Comparison of ENCODE assay signal across 8 cellular contexts in genomic region chr9:3467593-3468219, GRCh38. TPM values are rescaled to one million over a fixed set of nuclear protein-coding genes. Genes with fewer than 3 reads are reported as not detected.
DNase-seq lines count a peak whose midpoint lies in the region; ATAC-seq, FAIRE-seq and TF ChIP-seq lines count a peak whose summit lies in the region.

No MANE protein-coding gene starts in this region.

- H3K27me3 ChIP-seq in esophagus squamous epithelium = no peaks in the 10 kb centered on the region

- 50 to 52% methylated on average over 4 of the region's 4 CpGs for WGBS in esophagus squamous epithelium, 2 donors

- peak; percentile 77 for FAIRE-seq in D721Med (lab: Jason Lieb, UNC)

- no peaks in the 10 kb centered on the region for H3K9me3 ChIP-seq in esophagus squamous epithelium

- peak; percentile 98 for TF ChIP-seq CTCF in D721Med (IDR thresholded peaks at IDR 0.05; ENCODE audit: insufficient read depth, missing control alignments)
- TF ChIP-seq CTCF in esophagus squamous epithelium (IDR thresholded peaks at IDR 0.05) = peak in 5 of 6 experiments; percentile 51 to 79 (median 61)
- TF ChIP-seq CTCF in nephron progenitor cell (IDR thresholded peaks at IDR 0.05) = peak; percentile 64

- peaks cover 33% of the 10 kb centered on the region for H3K36me3 Mint-ChIP-seq in nephron progenitor cell (ENCODE audit: low read depth)

- no peak overlapping the region for H3K4me3 Mint-ChIP-seq in nephron progenitor cell

- no peaks in the 10 kb centered on the region for H3K36me3 ChIP-seq in esophagus squamous epithelium

- DNase-seq in D721Med (ENCODE audit: insufficient read length, low spot score) = no peak
- DNase-seq in NCI-H748 treated with DMSO at 0.1 percent for 48 hours (lab: John Stamatoyannopoulos, UW) = peak; percentile 77
- DNase-seq in activated T-cell treated with anti-CD3 and anti-CD28 coated beads for 24 hours (ENCODE audit: low read depth) = peak; percentile 38
- DNase-seq in esophagus squamous epithelium (lab: John Stamatoyannopoulos, UW) = peak; percentile 16
- DNase-seq in nephron progenitor cell = peak; percentile 31
- DNase-seq in superior temporal gyrus (ENCODE audit: extremely low spot score) = peak; percentile 74

- H3K9me3 Mint-ChIP-seq in nephron progenitor cell = peaks cover 7% of the 10 kb centered on the region

- H3K4me3 ChIP-seq in esophagus squamous epithelium = no peak overlapping the region

- ATAC-seq in GM21360 (IDR thresholded peaks at IDR 0.05; ENCODE audit: unreplicated experiment) = peak; percentile 99
- peak; percentile 95 for ATAC-seq in HG03571 (IDR thresholded peaks at IDR 0.05; ENCODE audit: unreplicated experiment)

- H3K27me3 Mint-ChIP-seq in nephron progenitor cell (ENCODE audit: low read depth, poor library complexity) = no peaks in the 10 kb centered on the region

- H3K4me1 ChIP-seq in esophagus squamous epithelium = peaks cover 0 to 12% (median 0%) of the 10 kb centered on the region in 3 donors

- peaks cover 10% of the 10 kb centered on the region for H3K4me1 Mint-ChIP-seq in nephron progenitor cell

- H3K27ac ChIP-seq in esophagus squamous epithelium = no peak overlapping the region

- no peak for TF ChIP-seq POLR2A in esophagus squamous epithelium (IDR thresholded peaks at IDR 0.05)

- peak overlapping the region; percentile 30 for H3K27ac Mint-ChIP-seq in nephron progenitor cell

- intact Hi-C loops in esophagus squamous epithelium (cut with DNase I) = loop anchor here (10.0 kb wide), 1 partner anchor 767 kb away; no protein-coding TSS in a partner anchor

RNA-seq across cellular contexts. Expression of gene RFX3, which starts 58.1 kb away (rescaled TPM):
- total RNA-seq in esophagus squamous epithelium = 1 to 10 TPM in 3 of 4 donors, under 1 TPM in 1; 0.91 to 6.5 (median 3.3) TPM
